In genomic region chr18:40387130-40387821, GRCh38 we compare ENCODE assay signal across 36 cellular contexts.
"Had no signal": no experiment of that assay in that cellular context is flagged by ENCODE, and none has a peak within 500 bp of the region (broad histone marks: within the 10 kb centered on the region; RNA-seq: fewer than 3 reads in every experiment).

No MANE protein-coding gene starts in this region.

- H3K4me1 Mint-ChIP-seq: activated B cell treated with CpG ODN at 0.5 μM for 24 hours; activated naive CD4-positive, alpha-beta T cell treated with anti-CD3 and anti-CD28 coated beads, Interleukin-2, amount 50 U/mL, for 24 hours; activated naive CD8-positive, alpha-beta T cell treated with anti-CD3 and anti-CD28 coated beads for 36 hours; activated naive CD8-positive, alpha-beta T cell treated with anti-CD3 and anti-CD28 coated beads, Interleukin-2, amount 50 U/mL, for 24 hours; endodermal cell; T-helper 17 cell had no signal

- H3K4me3 Mint-ChIP-seq: activated B cell treated with CpG ODN at 0.5 μM for 24 hours; activated CD8-positive, alpha-beta T cell treated with anti-CD3 and anti-CD28 coated beads for 36 hours; activated naive CD4-positive, alpha-beta T cell treated with anti-CD3 and anti-CD28 coated beads for 36 hours; activated naive CD4-positive, alpha-beta T cell treated with anti-CD3 and anti-CD28 coated beads, Interleukin-2, amount 50 U/mL, for 24 hours; activated naive CD8-positive, alpha-beta T cell treated with anti-CD3 and anti-CD28 coated beads for 36 hours; activated naive CD8-positive, alpha-beta T cell treated with anti-CD3 and anti-CD28 coated beads, Interleukin-2, amount 50 U/mL, for 24 hours; activated T-helper 1 cell treated with anti-CD3 and anti-CD28 coated beads, Interleukin-12 subunit alpha, Interleukin-12 subunit beta, Interleukin-2, Interleukin-4 antibody, amounts not matched to agents 30 ng/mL and 10 ng/mL and 1 ng/mL, durations not matched to agents 14 hours and 24 hours and 36 hours; dendritic cell treated with granulocyte-macrophage colony-stimulating factor and Interleukin-4, amounts not matched to agents 40 ng/mL and 50 ng/mL, for 4 days; endodermal cell; T-helper 17 cell; T-helper 2 cell treated with Interferon-gamma antibody and Interleukin-4, amounts not matched to agents 5 μg/mL and 100 μg/mL, for 36 hours had no signal

- DNase-seq: activated B cell treated with CpG ODN at 0.5 μM for 24 hours; activated CD4-positive, alpha-beta T cell treated with anti-CD3 and anti-CD28 coated beads for 48 hours; activated CD4-positive, alpha-beta T cell treated with anti-CD3 and anti-CD28 coated beads, Interleukin-2, amount 50 U/mL, for 1 hour; activated CD4-positive, alpha-beta T cell treated with anti-CD3 and anti-CD28 coated beads, Interleukin-2, amount 50 U/mL, for 48 hours; activated CD8-positive, alpha-beta memory T cell treated with anti-CD3 and anti-CD28 coated beads for 24 hours; activated CD8-positive, alpha-beta memory T cell treated with anti-CD3 and anti-CD28 coated beads, Interleukin-2, amount 50 U/mL, for 4 hours; activated CD8-positive, alpha-beta T cell treated with anti-CD3 and anti-CD28 coated beads for 36 hours; activated effector memory CD4-positive, alpha-beta T cell treated with anti-CD3 and anti-CD28 coated beads, Interleukin-2, amount 50 U/mL, for 16 hours; activated naive CD4-positive, alpha-beta T cell treated with anti-CD3 and anti-CD28 coated beads for 36 hours; activated naive CD8-positive, alpha-beta T cell treated with anti-CD3 and anti-CD28 coated beads for 36 hours; activated naive CD8-positive, alpha-beta T cell treated with anti-CD3 and anti-CD28 coated beads, Interleukin-2, amount 50 U/mL, for 24 hours; activated T-cell treated with anti-CD3 and anti-CD28 coated beads, Interleukin-2, amount 50 U/mL, for 1 hour; activated T-cell treated with anti-CD3 and anti-CD28 coated beads, Interleukin-2, amount 50 U/mL, for 48 hours; adrenal gland; amygdala; aorta; body of pancreas; caudate nucleus; dorsolateral prefrontal cortex; effector memory CD4-positive, alpha-beta T cell; endodermal cell; foreskin fibroblast; head of caudate nucleus; T-helper 1 cell; T-helper 17 cell; T1000; WERI-Rb-1 had no signal

- ATAC-seq: activated CD4-positive, CD25-positive, alpha-beta regulatory T cell treated with anti-CD3 and anti-CD28 coated beads, Interleukin-2, amount 50 U/mL, for 24 hours; activated CD8-positive, alpha-beta T cell treated with anti-CD3 and anti-CD28 coated beads for 36 hours; activated naive CD8-positive, alpha-beta T cell treated with anti-CD3 and anti-CD28 coated beads, Interleukin-2, amount 50 U/mL, for 24 hours; body of pancreas; esophagus mucosa; T-helper 17 cell had no signal

- H3K4me3 ChIP-seq: adrenal gland, body of pancreas, coronary artery, dorsolateral prefrontal cortex had no signal

- FAIRE-seq: frontal cortex had no signal

- H3K9me3 Mint-ChIP-seq: activated naive CD4-positive, alpha-beta T cell treated with anti-CD3 and anti-CD28 coated beads, Interleukin-2, amount 50 U/mL, for 24 hours; dendritic cell treated with granulocyte-macrophage colony-stimulating factor and Interleukin-4, amounts not matched to agents 40 ng/mL and 50 ng/mL, for 4 days; endodermal cell had no signal

- H3K36me3 Mint-ChIP-seq: activated naive CD4-positive, alpha-beta T cell treated with anti-CD3 and anti-CD28 coated beads, Interleukin-2, amount 50 U/mL, for 24 hours; activated naive CD8-positive, alpha-beta T cell treated with anti-CD3 and anti-CD28 coated beads for 36 hours had no signal

- H3K27ac Mint-ChIP-seq: activated B cell treated with CpG ODN at 0.5 μM for 24 hours; activated CD8-positive, alpha-beta T cell treated with anti-CD3 and anti-CD28 coated beads for 36 hours; activated naive CD4-positive, alpha-beta T cell treated with anti-CD3 and anti-CD28 coated beads for 36 hours; activated naive CD4-positive, alpha-beta T cell treated with anti-CD3 and anti-CD28 coated beads, Interleukin-2, amount 50 U/mL, for 24 hours; activated naive CD8-positive, alpha-beta T cell treated with anti-CD3 and anti-CD28 coated beads for 36 hours; activated naive CD8-positive, alpha-beta T cell treated with anti-CD3 and anti-CD28 coated beads, Interleukin-2, amount 50 U/mL, for 24 hours; activated T-helper 1 cell treated with anti-CD3 and anti-CD28 coated beads, Interleukin-12 subunit alpha, Interleukin-12 subunit beta, Interleukin-2, Interleukin-4 antibody, amounts not matched to agents 30 ng/mL and 10 ng/mL and 1 ng/mL, durations not matched to agents 14 hours and 24 hours and 36 hours; activated T-helper 2 cell treated with anti-CD3 and anti-CD28 coated beads, Interferon-gamma antibody, Interleukin-2, Interleukin-4, amounts not matched to agents 10 μg/mL and 5 μg/mL and 100 μg/mL, durations not matched to agents 14 hours and 24 hours and 36 hours; dendritic cell treated with granulocyte-macrophage colony-stimulating factor and Interleukin-4, amounts not matched to agents 40 ng/mL and 50 ng/mL, for 4 days; endodermal cell; T-helper 17 cell; T-helper 2 cell treated with Interferon-gamma antibody and Interleukin-4, amounts not matched to agents 5 μg/mL and 100 μg/mL, for 36 hours had no signal

- H3K27me3 Mint-ChIP-seq: activated B cell treated with CpG ODN at 0.5 μM for 24 hours; activated CD8-positive, alpha-beta T cell treated with anti-CD3 and anti-CD28 coated beads for 36 hours; activated naive CD4-positive, alpha-beta T cell treated with anti-CD3 and anti-CD28 coated beads, Interleukin-2, amount 50 U/mL, for 24 hours; activated naive CD8-positive, alpha-beta T cell treated with anti-CD3 and anti-CD28 coated beads for 36 hours; activated naive CD8-positive, alpha-beta T cell treated with anti-CD3 and anti-CD28 coated beads, Interleukin-2, amount 50 U/mL, for 24 hours; dendritic cell treated with granulocyte-macrophage colony-stimulating factor and Interleukin-4, amounts not matched to agents 40 ng/mL and 50 ng/mL, for 4 days; T-helper 17 cell had no signal
